8 cellular contexts compared by ENCODE assay signal in genomic region chr7:44748042-44748947, GRCh38. TPM values are rescaled to one million over a fixed set of nuclear protein-coding genes. Genes with fewer than 3 reads are reported as not detected.
DNase-seq lines count a peak whose midpoint lies in the region; ATAC-seq and TF ChIP-seq lines count a peak whose summit lies in the region.

A gene with protein sequence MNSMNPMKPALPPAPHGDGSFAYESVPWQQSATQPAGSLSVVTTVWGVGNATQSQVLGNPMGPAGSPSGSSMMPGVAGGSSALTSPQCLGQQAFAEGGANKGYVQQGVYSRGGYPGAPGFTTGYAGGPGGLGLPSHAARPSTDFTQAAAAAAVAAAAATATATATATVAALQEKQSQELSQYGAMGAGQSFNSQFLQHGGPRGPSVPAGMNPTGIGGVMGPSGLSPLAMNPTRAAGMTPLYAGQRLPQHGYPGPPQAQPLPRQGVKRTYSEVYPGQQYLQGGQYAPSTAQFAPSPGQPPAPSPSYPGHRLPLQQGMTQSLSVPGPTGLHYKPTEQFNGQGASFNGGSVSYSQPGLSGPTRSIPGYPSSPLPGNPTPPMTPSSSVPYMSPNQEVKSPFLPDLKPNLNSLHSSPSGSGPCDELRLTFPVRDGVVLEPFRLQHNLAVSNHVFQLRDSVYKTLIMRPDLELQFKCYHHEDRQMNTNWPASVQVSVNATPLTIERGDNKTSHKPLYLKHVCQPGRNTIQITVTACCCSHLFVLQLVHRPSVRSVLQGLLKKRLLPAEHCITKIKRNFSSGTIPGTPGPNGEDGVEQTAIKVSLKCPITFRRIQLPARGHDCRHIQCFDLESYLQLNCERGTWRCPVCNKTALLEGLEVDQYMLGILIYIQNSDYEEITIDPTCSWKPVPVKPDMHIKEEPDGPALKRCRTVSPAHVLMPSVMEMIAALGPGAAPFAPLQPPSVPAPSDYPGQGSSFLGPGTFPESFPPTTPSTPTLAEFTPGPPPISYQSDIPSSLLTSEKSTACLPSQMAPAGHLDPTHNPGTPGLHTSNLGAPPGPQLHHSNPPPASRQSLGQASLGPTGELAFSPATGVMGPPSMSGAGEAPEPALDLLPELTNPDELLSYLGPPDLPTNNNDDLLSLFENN (plus strand): TSS chr7:44748847. CDS start chr7:44756250, 7,403 bp downstream.

- no peaks in the 10 kb centered on the region for H3K36me3 ChIP-seq in tibial nerve

- peak; percentile 57 to 74 for TF ChIP-seq POLR2A in tibial nerve (IDR thresholded peaks at IDR 0.05)

- TF ChIP-seq CTCF in GM12875 (IDR thresholded peaks at IDR 0.05; ENCODE audit: borderline replicate concordance, insufficient read depth, low read depth, low read length): no peak
- peak in 1 of 5 experiments; percentile 42 for TF ChIP-seq CTCF in tibial nerve (IDR thresholded peaks at IDR 0.05)

- WGBS in adipose tissue, 3 donors: 1 to 4% (median 2%) methylated on average over 43 to 87 of the region's 92 CpGs
- WGBS in tibial nerve, 2 donors: 2% methylated on average over 25 to 41 of the region's 92 CpGs

- H3K4me3 ChIP-seq in GM12875 (ENCODE audit: low read depth, low read length) (peak within 1 kb of the TSS; percentile 95), tibial nerve (peak within 1 kb of the TSS; percentile 56 to 91 (median 85))

- no peaks in the 10 kb centered on the region for H3K9me3 ChIP-seq in tibial nerve

- intact Hi-C loops in cardiac septum (cut with DNase I): loop anchor here (5.0 kb wide), 2 partner anchors 49 to 151 kb away; partner anchors contain the start of gene PPIA

- H3K27ac ChIP-seq in adipose tissue (ENCODE audit: low read depth, low read length) (peak within 1 kb of the TSS; percentile 29), tibial nerve (peak within 1 kb of the TSS; percentile 89 to 99 (median 96))

- H3K27me3 ChIP-seq in tibial nerve: no peaks in the 10 kb centered on the region

- peak in 1 of 2 donors; percentile 46 for TF ChIP-seq EP300 in tibial nerve (IDR thresholded peaks at IDR 0.05)

- DNase-seq in NCI-H1436 treated with DMSO at 0.1 percent for 48 hours (lab: John Stamatoyannopoulos, UW): peak; percentile 5
- DNase-seq in T-helper 1 cell: peak; percentile 84 to 92 (median 87)
- DNase-seq in cardiac septum (ENCODE audit: low spot score): peak; percentile 99
- peak; percentile 89 for DNase-seq in pons (ENCODE audit: low spot score)
- peak; percentile 86 to 93 for DNase-seq in tibial nerve (ENCODE audit: low spot score in 2 of 2)

- ATAC-seq in HG02763 (IDR thresholded peaks at IDR 0.05; ENCODE audit: unreplicated experiment): peak; percentile 64

- H3K4me1 ChIP-seq in tibial nerve: peaks cover 0 to 28% (median 19%) of the 10 kb centered on the region in 4 donors

RNA-seq across cellular contexts. Expression of the gene that starts here (rescaled TPM):
- polyA plus RNA-seq in adipose tissue: 10 to 100 TPM; 28.2 to 42.5 (median 29.5) TPM
- total RNA-seq in cardiac septum (62.4 TPM), tibial nerve (10 to 100 TPM; 24.7 to 48.9 (median 32.7) TPM)

Comparison
In these comparisons a context has a peak if more than half of its experiments do, and no peak if none do; other contexts are left out.
1. Peak in every context shown above with its lines: DNase-seq, ATAC-seq, H3K4me3 ChIP-seq and H3K27ac ChIP-seq.
2. DNase-seq: peak in every context shown above with its lines; median percentile 99 in cardiac septum; 90 in tibial nerve; 89 in pons; 87 in T-helper 1 cell; 5 in NCI-H1436 treated with DMSO at 0.1 percent for 48 hours.